ENCODE assay signal across 8 cellular contexts in genomic region chr17:81400154-81400938, GRCh38. TPM values are rescaled to one million over a fixed set of nuclear protein-coding genes. Genes with fewer than 3 reads are reported as not detected.
DNase-seq lines count a peak whose midpoint lies in the region; ATAC-seq and TF ChIP-seq lines count a peak whose summit lies in the region.

No MANE protein-coding gene starts in this region.

- peak overlapping the region; percentile 89 for H3K23ac ChIP-seq in neuronal stem cell (ENCODE audit: low read depth, low read length, poor library complexity)

- POLR2A ChIA-PET in WTC11 (lab: Charles Lee) = no interaction called here

- H3K4me1 ChIP-seq in neuronal stem cell (ENCODE audit: control insufficient read depth in 2 of 2, insufficient read depth in 1 of 2, low read depth in 1 of 2, low read length in 2 of 2) = peaks cover 32 to 34% of the 10 kb centered on the region in 2 donors

- TF ChIP-seq CTCF in WTC11 (IDR thresholded peaks at IDR 0.05) (no peak), fibroblast of the aortic adventitia (IDR thresholded peaks at IDR 0.05; ENCODE audit: insufficient read depth, low read length) (no peak)

- DNase-seq in activated CD4-positive, alpha-beta T cell treated with anti-CD3 and anti-CD28 coated beads, Interleukin-2, amount 10 ng/mL, durations not matched to agents 24 days and 14 days = peak; percentile 69
- DNase-seq in activated CD4-positive, alpha-beta T cell treated with anti-CD3 and anti-CD28 coated beads for 4 hours = no peak
- DNase-seq in WTC11 (ENCODE audit: low spot score) (peak; percentile 63), fibroblast of the aortic adventitia (ENCODE audit: low read depth) (peak; percentile 70), neuronal stem cell (ENCODE audit: low spot score) (peak; percentile 86), erythroblast (lab: John Stamatoyannopoulos, UW) (no peak), NOMO-1 treated with DMSO at 0.1 percent for 48 hours (lab: John Stamatoyannopoulos, UW; ENCODE audit: unreplicated experiment) (no peak)

- 0 out of 2 replicates have a peak, but pooled peaks have one; percentile 0 for ATAC-seq in WTC11
- no peak for ATAC-seq in HG02884 (IDR thresholded peaks at IDR 0.05; ENCODE audit: unreplicated experiment)

- H3K9me3 ChIP-seq in neuronal stem cell (replicated peaks in 1 of 2; ENCODE audit: control insufficient read depth in 2 of 2, insufficient read depth in 1 of 2, low read depth in 1 of 2, low read length in 2 of 2) = no peaks in the 10 kb centered on the region

- H3K36me3 ChIP-seq in neuronal stem cell (replicated peaks in 1 of 2; ENCODE audit: control insufficient read depth in 2 of 2, insufficient read depth in 2 of 2, low read length in 2 of 2) = peaks cover 4 to 26% of the 10 kb centered on the region in 2 donors

- H3K9me3 Mint-ChIP-seq in activated CD4-positive, alpha-beta T cell treated with anti-CD3 and anti-CD28 coated beads, Interleukin-2, amount 10 ng/mL, durations not matched to agents 24 days and 14 days = no peaks in the 10 kb centered on the region
- H3K9me3 Mint-ChIP-seq in WTC11 = no peaks in the 10 kb centered on the region

- peaks cover 58% of the 10 kb centered on the region for H3K27me3 Mint-ChIP-seq in activated CD4-positive, alpha-beta T cell treated with anti-CD3 and anti-CD28 coated beads, Interleukin-2, amount 10 ng/mL, durations not matched to agents 24 days and 14 days
- H3K27me3 Mint-ChIP-seq in WTC11 (ENCODE audit: low read depth) = peaks cover 78% of the 10 kb centered on the region

- H3K4me3 ChIP-seq in fibroblast of the aortic adventitia (ENCODE audit: low read depth, low read length) (peak overlapping the region; percentile 70), neuronal stem cell (ENCODE audit: low read length in 2 of 2) (peak overlapping the region; percentile 71 to 87)

- peak overlapping the region; percentile 91 for H3K9ac ChIP-seq in neuronal stem cell (ENCODE audit: low read depth, low read length, poor library complexity)

- H3K4ac ChIP-seq in neuronal stem cell (ENCODE audit: low read length) = peak overlapping the region; percentile 26

- peaks cover 3% of the 10 kb centered on the region for H3K36me3 Mint-ChIP-seq in activated CD4-positive, alpha-beta T cell treated with anti-CD3 and anti-CD28 coated beads, Interleukin-2, amount 10 ng/mL, durations not matched to agents 24 days and 14 days (ENCODE audit: low read depth)
- H3K36me3 Mint-ChIP-seq in WTC11 = no peaks in the 10 kb centered on the region

- intact Hi-C loops in activated CD4-positive, alpha-beta T cell treated with anti-CD3 and anti-CD28 coated beads, Interleukin-2, amount 10 ng/mL, durations not matched to agents 24 days and 14 days (cut with micrococcal nuclease) = no loop called here

- CTCF ChIA-PET in WTC11 (lab: Charles Lee) = interaction anchor here (2.2 to 4.0 kb wide), 3 partner anchors 40 to 108 kb away, joined by 10 to 22 read pairs (median 12); no protein-coding TSS in a partner anchor

- H2BK12ac ChIP-seq in neuronal stem cell (ENCODE audit: low read length) = no peak overlapping the region

- H3K27ac Mint-ChIP-seq in activated CD4-positive, alpha-beta T cell treated with anti-CD3 and anti-CD28 coated beads, Interleukin-2, amount 10 ng/mL, durations not matched to agents 24 days and 14 days = peak overlapping the region; percentile 72
- no peak overlapping the region; the same call in 1 of the 2 replicates for H3K27ac Mint-ChIP-seq in WTC11

- peak overlapping the region; percentile 81 for H2BK120ac ChIP-seq in neuronal stem cell (ENCODE audit: low read depth, low read length)

- H2AK5ac ChIP-seq in neuronal stem cell (ENCODE audit: low read depth, low read length) = peak overlapping the region; percentile 95

- peak overlapping the region; percentile 97 for H3K4me2 ChIP-seq in neuronal stem cell (ENCODE audit: insufficient read depth, low read length, poor library complexity, severe bottlenecking)

- peaks cover 9% of the 10 kb centered on the region for H3K4me1 Mint-ChIP-seq in activated CD4-positive, alpha-beta T cell treated with anti-CD3 and anti-CD28 coated beads, Interleukin-2, amount 10 ng/mL, durations not matched to agents 24 days and 14 days
- H3K4me1 Mint-ChIP-seq in WTC11 = peaks cover 57% of the 10 kb centered on the region

- peak overlapping the region; percentile 97 for H2BK5ac ChIP-seq in neuronal stem cell (ENCODE audit: low read length)

- H3K79me1 ChIP-seq in neuronal stem cell (ENCODE audit: low read depth, low read length) = peaks cover 28% of the 10 kb centered on the region

- H4K8ac ChIP-seq in neuronal stem cell (ENCODE audit: low read depth, low read length) = peak overlapping the region; percentile 30

- peak overlapping the region; percentile 86 for H4K91ac ChIP-seq in neuronal stem cell (ENCODE audit: low read depth, low read length, poor library complexity)

- H3K14ac ChIP-seq in neuronal stem cell (ENCODE audit: low read length) = no peak overlapping the region

- peaks cover 0 to 5% (median 0%) of the 10 kb centered on the region in 3 experiments for H3K27me3 ChIP-seq in neuronal stem cell (ENCODE audit: control insufficient read depth in 3 of 3, insufficient read depth in 3 of 3, low read depth in 1 of 3, low read length in 3 of 3)

- H3K27ac ChIP-seq in neuronal stem cell (replicated peaks; ENCODE audit: low read length) = peak overlapping the region; percentile 98

- H2BK15ac ChIP-seq in neuronal stem cell (ENCODE audit: low read length) = peak overlapping the region; percentile 65

- H2AFZ ChIP-seq in neuronal stem cell (ENCODE audit: low read length) = peak overlapping the region; percentile 74

- peak overlapping the region; percentile 99 for H3K18ac ChIP-seq in neuronal stem cell (ENCODE audit: low read length)

- WGBS in neuronal stem cell (ENCODE audit: extremely low coverage in 2 of 2, insufficient read length in 2 of 2, insufficient replicate concordance in 1 of 2), 2 donors = no CpG with 5 or more reads among the region's 65 CpGs

- peak overlapping the region; percentile 77 for H3K4me3 Mint-ChIP-seq in activated CD4-positive, alpha-beta T cell treated with anti-CD3 and anti-CD28 coated beads, Interleukin-2, amount 10 ng/mL, durations not matched to agents 24 days and 14 days
- peak overlapping the region; percentile 74 for H3K4me3 Mint-ChIP-seq in WTC11

- no peak for TF ChIP-seq POLR2A in erythroblast (IDR thresholded peaks at IDR 0.05; ENCODE audit: low read length)

TF ChIP-seq in WTC11, 78 proteins besides CTCF, POLR2A, EP300 and RAD21:
- TF ChIP-seq ESRRA (CRISPR knock-in tag; IDR thresholded peaks at IDR 0.05; ENCODE audit: borderline replicate concordance) (no peak), FOXK1 (CRISPR knock-in tag; IDR thresholded peaks at IDR 0.05) (peak; percentile 43; the same call in 1 of the 2 replicates), FOXP4 (CRISPR knock-in tag; IDR thresholded peaks at IDR 0.05) (0 out of 2 replicates have a peak, but pooled peaks have one; percentile 16)
TF ChIP-seq in WTC11: peak in this region for 2.

RNA-seq across cellular contexts. Expression of gene BAHCC1, which starts 5.1 kb away (rescaled TPM):
- 0.05 TPM in 1 of 2 replicates, not detected in the other for total RNA-seq in activated CD4-positive, alpha-beta T cell treated with anti-CD3 and anti-CD28 coated beads, Interleukin-2, amount 10 ng/mL, durations not matched to agents 24 days and 14 days
- 17.1 to 29.8 TPM (median 21.5 TPM) in 3 replicates for total RNA-seq in WTC11 (2021)
- total RNA-seq in fibroblast of the aortic adventitia (ENCODE audit: low replicate concordance) = 11.7 and 14.3 TPM in 2 replicates
- 15.9 TPM for polyA plus RNA-seq in neuronal stem cell (2013, experiment 1 of 2)
- 17.5 TPM for polyA plus RNA-seq in neuronal stem cell (2013, experiment 2 of 2)

Comparison
In these comparisons a context has a peak if more than half of its experiments do, and no peak if none do; other contexts are left out.
1. DNase-seq: peak in activated CD4-positive, alpha-beta T cell treated with anti-CD3 and anti-CD28 coated beads, Interleukin-2, amount 10 ng/mL, durations not matched to agents 24 days and 14 days (single experiment), WTC11 (single experiment), fibroblast of the aortic adventitia (single experiment) and neuronal stem cell (single experiment); none in activated CD4-positive, alpha-beta T cell treated with anti-CD3 and anti-CD28 coated beads for 4 hours (0 of 2), erythroblast (0 of 2) and NOMO-1 treated with DMSO at 0.1 percent for 48 hours (single experiment).
2. RNA of gene BAHCC1, which starts 5.1 kb away (total RNA-seq): 17.1 to 29.8 TPM in WTC11 and 11.7 to 14.3 TPM in fibroblast of the aortic adventitia; 0.05 TPM in activated CD4-positive, alpha-beta T cell treated with anti-CD3 and anti-CD28 coated beads, Interleukin-2, amount 10 ng/mL, durations not matched to agents 24 days and 14 days; every median in the first group is over 10 times any median in the second.